ENCODE assay signal across 9 cellular contexts in genomic region chr2:216195565-216195978, GRCh38.
DNase-seq lines count a peak whose midpoint lies in the region; ATAC-seq and TF ChIP-seq lines count a peak whose summit lies in the region.
"Had no signal": no experiment of that assay in that cellular context is flagged by ENCODE, and none has a peak within 500 bp of the region (broad histone marks: within the 10 kb centered on the region; RNA-seq: fewer than 3 reads in every experiment).

No MANE protein-coding gene starts in this region.

- H3K36me3 ChIP-seq in ACC112 (ENCODE audit: insufficient read depth, low read length) (peaks cover 53% of the 10 kb centered on the region), GM23338 (ENCODE audit: insufficient read depth) (peaks cover 69% of the 10 kb centered on the region), hepatocyte (replicated peaks; ENCODE audit: insufficient read depth, low read depth) (peaks cover 4% of the 10 kb centered on the region)

- peak; percentile 78 for ATAC-seq in GM23338

- H3K27ac Mint-ChIP-seq in GM23338 = peak overlapping the region; percentile 85
- H3K27ac Mint-ChIP-seq in activated T-helper 1 cell treated with anti-CD3 and anti-CD28 coated beads, Interleukin-12 subunit alpha, Interleukin-12 subunit beta, Interleukin-2, Interleukin-4 antibody, amounts not matched to agents 30 ng/mL and 10 ng/mL and 1 ng/mL, durations not matched to agents 14 hours and 24 hours and 36 hours = peak overlapping the region; percentile 78

- no peak overlapping the region for H2AFZ ChIP-seq in ACC112 (ENCODE audit: low read length, unreplicated experiment)
- H2AFZ ChIP-seq in GM23338 = no peak overlapping the region
- no peak overlapping the region for H2AFZ ChIP-seq in hepatocyte

- H3K4me3 ChIP-seq in ACC112 (ENCODE audit: low read depth, low read length) (no peak overlapping the region), GM23338 (no peak overlapping the region), hepatocyte (no peak overlapping the region)
- H3K4me3 ChIP-seq: dorsolateral prefrontal cortex had no signal

- H4K20me1 ChIP-seq in GM23338 (replicated peaks; ENCODE audit: insufficient read depth) (peaks cover 14% of the 10 kb centered on the region), hepatocyte (ENCODE audit: insufficient read depth, poor library complexity, severe bottlenecking) (no peaks in the 10 kb centered on the region)

- H3K27ac ChIP-seq in ACC112 (ENCODE audit: low read depth, low read length) (peak overlapping the region; percentile 63), GM23338 (ENCODE audit: low read depth) (peak overlapping the region; percentile 57; the same call in 1 of the 2 replicates), hepatocyte (no peak overlapping the region)

- H3K36me3 Mint-ChIP-seq in GM23338 (ENCODE audit: low read depth) = peaks cover 86% of the 10 kb centered on the region
- peaks cover 69% of the 10 kb centered on the region for H3K36me3 Mint-ChIP-seq in activated T-helper 1 cell treated with anti-CD3 and anti-CD28 coated beads, Interleukin-12 subunit alpha, Interleukin-12 subunit beta, Interleukin-2, Interleukin-4 antibody, amounts not matched to agents 30 ng/mL and 10 ng/mL and 1 ng/mL, durations not matched to agents 14 hours and 24 hours and 36 hours (ENCODE audit: low read depth)

- TF ChIP-seq CTCF in GM23338 (conservative IDR thresholded peaks at IDR 0.05; ENCODE audit: low read depth in 2 of 2) (no peak), hepatocyte (IDR thresholded peaks at IDR 0.05; ENCODE audit: poor library complexity) (no peak)

- H3F3A ChIP-seq in GM23338 (replicated peaks; ENCODE audit: low read depth) = no peaks in the 10 kb centered on the region

- 96% methylated on average over 4 of the region's 4 CpGs for WGBS in hepatocyte (ENCODE audit: low lambda C conversion rate, missing lambda C conversion rate)

- H3K79me2 ChIP-seq in ACC112 (ENCODE audit: control insufficient read depth, insufficient read depth, low read length, unreplicated experiment) = no peaks in the 10 kb centered on the region
- H3K79me2 ChIP-seq in GM23338 (replicated peaks; ENCODE audit: insufficient read depth) = peaks cover 19% of the 10 kb centered on the region
- peaks cover 30% of the 10 kb centered on the region for H3K79me2 ChIP-seq in hepatocyte

- H3K4me1 Mint-ChIP-seq in GM23338 = peaks cover 26% of the 10 kb centered on the region
- peaks cover 65% of the 10 kb centered on the region for H3K4me1 Mint-ChIP-seq in activated T-helper 1 cell treated with anti-CD3 and anti-CD28 coated beads, Interleukin-12 subunit alpha, Interleukin-12 subunit beta, Interleukin-2, Interleukin-4 antibody, amounts not matched to agents 30 ng/mL and 10 ng/mL and 1 ng/mL, durations not matched to agents 14 hours and 24 hours and 36 hours (ENCODE audit: low read depth)

- DNase-seq in GM23338 (ENCODE audit: low spot score) (no peak), fibroblast of peridontal ligament (ENCODE audit: extremely low read depth) (peak; percentile 90), NCI-H1694 (lab: John Stamatoyannopoulos, UW) (no peak), posterior cingulate gyrus (no peak), hepatocyte (ENCODE audit: low spot score) (no peak)
- no peak for DNase-seq in activated T-helper 1 cell treated with anti-CD3 and anti-CD28 coated beads, Interleukin-12 subunit alpha, Interleukin-12 subunit beta, Interleukin-2, Interleukin-4 antibody, amounts not matched to agents 30 ng/mL and 10 ng/mL and 1 ng/mL, durations not matched to agents 14 hours and 24 hours and 36 hours (ENCODE audit: low spot score)
- no peak for DNase-seq in central memory CD4-positive, alpha-beta T cell
- DNase-seq: dorsolateral prefrontal cortex had no signal

- no peaks in the 10 kb centered on the region for H3K9me2 ChIP-seq in GM23338 (ENCODE audit: insufficient read depth)
- H3K9me2 ChIP-seq in hepatocyte (replicated peaks; ENCODE audit: insufficient read depth) = no peaks in the 10 kb centered on the region

- no peaks in the 10 kb centered on the region for H3K9me3 ChIP-seq in hepatocyte (ENCODE audit: low read depth)

- no peaks in the 10 kb centered on the region for H3K27me3 ChIP-seq in ACC112 (ENCODE audit: insufficient read depth, low read length)
- H3K27me3 ChIP-seq in GM23338 (ENCODE audit: insufficient read depth) = no peaks in the 10 kb centered on the region
- no peaks in the 10 kb centered on the region for H3K27me3 ChIP-seq in hepatocyte
- H3K27me3 ChIP-seq: dorsolateral prefrontal cortex had no signal

- no peaks in the 10 kb centered on the region for H3K9me3 Mint-ChIP-seq in GM23338
- H3K9me3 Mint-ChIP-seq in activated T-helper 1 cell treated with anti-CD3 and anti-CD28 coated beads, Interleukin-12 subunit alpha, Interleukin-12 subunit beta, Interleukin-2, Interleukin-4 antibody, amounts not matched to agents 30 ng/mL and 10 ng/mL and 1 ng/mL, durations not matched to agents 14 hours and 24 hours and 36 hours = no peaks in the 10 kb centered on the region

- no peak overlapping the region for H3K4me3 Mint-ChIP-seq in GM23338
- no peak overlapping the region for H3K4me3 Mint-ChIP-seq in activated T-helper 1 cell treated with anti-CD3 and anti-CD28 coated beads, Interleukin-12 subunit alpha, Interleukin-12 subunit beta, Interleukin-2, Interleukin-4 antibody, amounts not matched to agents 30 ng/mL and 10 ng/mL and 1 ng/mL, durations not matched to agents 14 hours and 24 hours and 36 hours

- H3K4me2 ChIP-seq in GM23338 (no peak overlapping the region), hepatocyte (no peak overlapping the region)

- peaks cover 16% of the 10 kb centered on the region for H3K4me1 ChIP-seq in ACC112 (ENCODE audit: control insufficient read depth, insufficient read depth, low read length, unreplicated experiment)
- 0 out of 2 replicates have a peak, but pooled peaks cover 3% of the 10 kb centered on the region for H3K4me1 ChIP-seq in GM23338 (ENCODE audit: insufficient read depth)
- H3K4me1 ChIP-seq in hepatocyte (ENCODE audit: insufficient read depth) = no peaks in the 10 kb centered on the region

- intact Hi-C loops in activated T-helper 1 cell treated with anti-CD3 and anti-CD28 coated beads, Interleukin-12 subunit alpha, Interleukin-12 subunit beta, Interleukin-2, Interleukin-4 antibody, amounts not matched to agents 30 ng/mL and 10 ng/mL and 1 ng/mL, durations not matched to agents 14 hours and 24 hours and 36 hours (cut with micrococcal nuclease) = loop anchor here (1.0 to 5.0 kb wide), 4 partner anchors 11 to 81 kb away; no protein-coding TSS in a partner anchor
- intact Hi-C loops in posterior cingulate gyrus (cut with DNase I) = no loop called here

- peaks cover 2% of the 10 kb centered on the region for H3K27me3 Mint-ChIP-seq in GM23338 (ENCODE audit: insufficient read depth, low read depth, poor library complexity)
- H3K27me3 Mint-ChIP-seq in activated T-helper 1 cell treated with anti-CD3 and anti-CD28 coated beads, Interleukin-12 subunit alpha, Interleukin-12 subunit beta, Interleukin-2, Interleukin-4 antibody, amounts not matched to agents 30 ng/mL and 10 ng/mL and 1 ng/mL, durations not matched to agents 14 hours and 24 hours and 36 hours (ENCODE audit: insufficient read depth) = no peaks in the 10 kb centered on the region

TF ChIP-seq in GM23338, 12 proteins besides CTCF, POLR2A, EP300 and RAD21 (continues in another document):
- TF ChIP-seq EZH2 (IDR thresholded peaks at IDR 0.05; ENCODE audit: low read depth, unreplicated experiment) = no peak
- no peak for TF ChIP-seq STAT1 (IDR thresholded peaks at IDR 0.05; ENCODE audit: unreplicated experiment)
- no peak for TF ChIP-seq CREB1 (CRISPR knock-in tag; IDR thresholded peaks at IDR 0.05; ENCODE audit: low read depth)
- no peak for TF ChIP-seq REST (IDR thresholded peaks at IDR 0.05; ENCODE audit: unreplicated experiment)
- TF ChIP-seq EZH2phosphoT487 (IDR thresholded peaks at IDR 0.05; ENCODE audit: unreplicated experiment) = no peak
- TF ChIP-seq ETS1 (IDR thresholded peaks at IDR 0.05) = no peak
- no peak for TF ChIP-seq JUNB (IDR thresholded peaks at IDR 0.05; ENCODE audit: unreplicated experiment)
- TF ChIP-seq NANOG (IDR thresholded peaks at IDR 0.05; ENCODE audit: borderline replicate concordance) = no peak
- TF ChIP-seq ZNF114 (CRISPR knock-in tag; IDR thresholded peaks at IDR 0.05) = no peak
- TF ChIP-seq ZNF331 (CRISPR knock-in tag; IDR thresholded peaks at IDR 0.05; ENCODE audit: low read depth) = no peak
